8 cellular contexts compared by ENCODE assay signal in the genomic region with DNA sequence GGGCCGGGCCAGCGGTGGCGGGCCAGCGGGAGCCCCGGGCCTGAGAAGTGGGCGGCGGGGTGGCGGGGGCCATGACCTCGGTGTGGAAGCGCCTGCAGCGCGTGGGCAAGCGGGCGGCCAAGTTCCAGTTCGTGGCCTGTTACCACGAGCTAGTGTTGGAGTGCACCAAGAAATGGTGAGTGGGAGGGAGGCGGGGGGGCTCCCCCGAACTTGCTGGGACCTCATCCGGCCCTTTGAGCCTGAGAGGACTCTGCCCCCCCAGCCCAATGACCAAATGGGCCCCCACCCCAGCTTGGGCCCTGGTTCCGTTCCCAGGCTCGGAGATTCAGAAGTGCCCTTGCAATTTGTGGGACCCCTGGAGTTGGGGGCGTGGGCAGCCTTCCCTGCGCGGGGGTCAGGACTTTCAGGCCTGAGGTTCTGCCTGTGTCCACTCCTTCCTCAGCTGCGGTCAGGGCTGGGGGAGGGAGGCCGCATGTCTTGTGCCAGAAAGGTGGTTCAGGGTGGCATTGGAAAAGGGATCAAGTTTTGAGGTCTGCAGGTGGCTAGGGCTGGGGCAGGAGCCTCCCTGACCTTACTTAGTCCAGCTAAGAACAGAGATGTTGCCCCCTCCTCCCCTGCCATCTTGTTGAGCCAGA. TPM values are rescaled to one million over a fixed set of nuclear protein-coding genes. Genes with fewer than 3 reads are reported as not detected.
DNase-seq lines count a peak whose midpoint lies in the region; ATAC-seq, FAIRE-seq and TF ChIP-seq lines count a peak whose summit lies in the region.

No MANE protein-coding gene starts in this region.

- H3K4me3 ChIP-seq in WI38 (ENCODE audit: low read depth, low read length) (peak overlapping the region; percentile 63), heart right ventricle (peak overlapping the region; percentile 75 to 98 (median 84)), skin epidermis (peak overlapping the region; percentile 51 to 73 (median 70))

- H3K36me3 ChIP-seq in heart right ventricle: peaks cover 0 to 30% (median 18%) of the 10 kb centered on the region in 9 donors

- TF ChIP-seq CTCF in WI38 (IDR thresholded peaks at IDR 0.05; ENCODE audit: low read depth, low read length): no peak
- no peak for TF ChIP-seq CTCF in heart right ventricle (IDR thresholded peaks at IDR 0.05)

- H3K4me1 ChIP-seq in heart right ventricle: peaks cover 31 to 63% (median 55%) of the 10 kb centered on the region in 9 donors

- ATAC-seq in heart right ventricle: no peak
- ATAC-seq in activated CD4-positive, CD25-positive, alpha-beta regulatory T cell treated with anti-CD3 and anti-CD28 coated beads, Interleukin-2, amount 50 U/mL, for 24 hours: no peak
- ATAC-seq in HG02981 (IDR thresholded peaks at IDR 0.05; ENCODE audit: unreplicated experiment): no peak

- intact Hi-C loops in heart right ventricle (cut with DNase I): loop anchor here in 1 of 10 donors (5.0 kb wide), 1 partner anchor 81 kb away; no protein-coding TSS in a partner anchor
- intact Hi-C loops in head of caudate nucleus (cut with DNase I): no loop called here

- peak; percentile 28 for FAIRE-seq in GM19239 (lab: Jason Lieb, UNC)

- peak overlapping the region; percentile 89 to 100 (median 96) for H3K27ac ChIP-seq in heart right ventricle
- peak overlapping the region; percentile 84 to 99 (median 93) for H3K27ac ChIP-seq in skin epidermis

- DNase-seq in GM19239 (ENCODE audit: insufficient read length, low spot score) (no peak), heart right ventricle (peak in 1 of 2 donors; percentile 44), SK-N-DZ (ENCODE audit: low spot score) (no peak), head of caudate nucleus (no peak)

- 15 to 24% methylated on average over 25 to 26 of the region's 26 CpGs for WGBS in heart right ventricle, 2 donors

- H3K27me3 ChIP-seq in heart right ventricle: no peaks in the 10 kb centered on the region

- H3K9me3 ChIP-seq in heart right ventricle: no peaks in the 10 kb centered on the region

RNA-seq across cellular contexts. Expression of a gene that starts 0.5 kb away (rescaled TPM):
- 100 to 1,000 TPM in 1 of 10 donors, 10 to 100 TPM in 9; 42.9 to 113 (median 53.9) TPM for total RNA-seq in heart right ventricle
- polyA plus RNA-seq in heart right ventricle: 10 to 100 TPM; 30.8 to 62.6 TPM
- polyA plus RNA-seq in SK-N-DZ (2014; cell fraction: cytosol; rRNA removed): 4.4 and 10.3 TPM in 2 replicates
- polyA plus RNA-seq in SK-N-DZ (2014; cell fraction: nucleus; rRNA removed): 6.3 and 10.7 TPM in 2 replicates

RNA-seq across cellular contexts. Expression of a gene that starts 4.0 kb away (rescaled TPM):
- total RNA-seq in heart right ventricle: 10 to 100 TPM; 21.2 to 54.9 (median 29.2) TPM
- 10 to 100 TPM; 42.0 to 55.7 TPM for polyA plus RNA-seq in heart right ventricle
- 59.4 and 85.8 TPM in 2 replicates for polyA plus RNA-seq in SK-N-DZ (2014; cell fraction: cytosol; rRNA removed)
- polyA plus RNA-seq in SK-N-DZ (2014; cell fraction: nucleus; rRNA removed): 44.3 and 61.6 TPM in 2 replicates

RNA-seq across cellular contexts. Expression of a gene that starts 6.1 kb away (rescaled TPM):
- total RNA-seq in heart right ventricle: 10 to 100 TPM; 23.7 to 44.0 (median 26.3) TPM
- 10 to 100 TPM; 55.6 to 92.0 TPM for polyA plus RNA-seq in heart right ventricle
- 68.9 and 74.6 TPM in 2 replicates for polyA plus RNA-seq in SK-N-DZ (2014; cell fraction: cytosol; rRNA removed)
- polyA plus RNA-seq in SK-N-DZ (2014; cell fraction: nucleus; rRNA removed): 51.2 and 87.1 TPM in 2 replicates

RNA-seq across cellular contexts. Expression of a gene that starts 18.2 kb away (rescaled TPM):
- total RNA-seq in heart right ventricle: 10 to 100 TPM; 54.4 to 92.5 (median 72.8) TPM
- polyA plus RNA-seq in heart right ventricle: 10 to 100 TPM; 42.7 to 79.7 TPM
- polyA plus RNA-seq in SK-N-DZ (2014; cell fraction: cytosol; rRNA removed): 7.7 and 11.5 TPM in 2 replicates
- polyA plus RNA-seq in SK-N-DZ (2014; cell fraction: nucleus; rRNA removed): 41.4 and 60.9 TPM in 2 replicates

RNA-seq across cellular contexts. Expression of a gene that starts 19.3 kb away (rescaled TPM):
- total RNA-seq in heart right ventricle: 1 to 10 TPM in 2 of 10 donors, under 1 TPM in 6, not detected in 2; 0.22 to 1.5 (median 0.35) TPM
- polyA plus RNA-seq in heart right ventricle: 1 to 10 TPM in 1 of 2 donors, under 1 TPM in 1; 0.48 to 1.4 TPM
- polyA plus RNA-seq in SK-N-DZ (2014; cell fraction: cytosol; rRNA removed): 0.19 and 0.38 TPM in 2 replicates
- polyA plus RNA-seq in SK-N-DZ (2014; cell fraction: nucleus; rRNA removed): 1.6 and 2.0 TPM in 2 replicates
